26 cellular contexts compared by ENCODE assay signal in the genomic region with DNA sequence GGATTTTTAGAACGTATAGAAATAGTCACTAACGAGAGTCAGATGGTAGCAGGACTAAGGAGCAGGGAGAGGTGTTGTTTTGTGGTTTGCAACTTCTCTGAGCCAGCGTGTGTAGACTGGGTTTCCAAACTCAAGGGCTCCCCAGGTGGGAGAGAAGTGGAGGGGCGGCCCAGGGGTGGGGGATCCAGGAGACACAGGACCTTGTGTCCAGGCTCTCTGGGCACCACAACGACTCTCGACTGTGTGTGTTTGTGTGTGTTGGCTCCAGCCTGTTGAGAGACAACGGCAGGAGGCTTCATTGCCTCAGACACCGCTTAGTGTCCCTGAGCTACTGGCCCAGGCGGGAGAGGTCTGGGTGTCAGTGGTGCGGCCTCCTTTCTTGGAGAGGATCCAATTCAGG. TPM values are rescaled to one million over a fixed set of nuclear protein-coding genes. Genes with fewer than 3 reads are reported as not detected.
DNase-seq lines count a peak whose midpoint lies in the region; ATAC-seq and TF ChIP-seq lines count a peak whose summit lies in the region.
"Had no signal": no experiment of that assay in that cellular context is flagged by ENCODE, and none has a peak within 500 bp of the region (broad histone marks: within the 10 kb centered on the region; RNA-seq: fewer than 3 reads in every experiment).

No MANE protein-coding gene starts in this region.

- H3K4me2 ChIP-seq in neural progenitor cell: no peak overlapping the region
- H3K4me2 ChIP-seq: GM23338 had no signal

- no peak overlapping the region for H2AFZ ChIP-seq in neural progenitor cell (replicated peaks)
- H2AFZ ChIP-seq: GM23338 had no signal

- H3K36me3 ChIP-seq in neural progenitor cell (no peaks in the 10 kb centered on the region), upper lobe of right lung (no peaks in the 10 kb centered on the region)
- H3K36me3 ChIP-seq: SJSA1 had no signal

- no peak for ATAC-seq in upper lobe of right lung
- no peak for ATAC-seq in SK-N-SH treated with all-trans-retinoic acid at 6 μM for 48 hours
- no peak for ATAC-seq in GM19455 (IDR thresholded peaks at IDR 0.05; ENCODE audit: unreplicated experiment)
- ATAC-seq: GM23338, Right ventricle myocardium inferior had no signal

- peaks cover 91% of the 10 kb centered on the region for H3K4me1 Mint-ChIP-seq in dendritic cell treated with granulocyte-macrophage colony-stimulating factor and Interleukin-4, amounts not matched to agents 40 ng/mL and 50 ng/mL, for 4 days (ENCODE audit: low read depth)
- H3K4me1 Mint-ChIP-seq in neural progenitor cell: peaks cover 3% of the 10 kb centered on the region
- H3K4me1 Mint-ChIP-seq: CD8-positive, alpha-beta memory T cell; GM23338 had no signal

- no peaks in the 10 kb centered on the region for H3K9me3 Mint-ChIP-seq in dendritic cell treated with granulocyte-macrophage colony-stimulating factor and Interleukin-4, amounts not matched to agents 40 ng/mL and 50 ng/mL, for 4 days
- peaks cover 15% of the 10 kb centered on the region for H3K9me3 Mint-ChIP-seq in neural progenitor cell

- H3K9me3 ChIP-seq in neural progenitor cell (ENCODE audit: low read depth): no peaks in the 10 kb centered on the region
- H3K9me3 ChIP-seq in upper lobe of right lung: no peaks in the 10 kb centered on the region
- H3K9me3 ChIP-seq: SJSA1 had no signal

- DNase-seq in HL-60 (ENCODE audit: low read depth in 1 of 2, low spot score in 1 of 2) (no peak), neural progenitor cell (ENCODE audit: low spot score) (no peak), upper lobe of right lung (peak; percentile 48)
- DNase-seq in activated CD4-positive, CD25-positive, alpha-beta regulatory T cell (lab: John Stamatoyannopoulos, UW): no peak
- DNase-seq: ACHN; C1 segment of cervical spinal cord; Calu3; CD8-positive, alpha-beta memory T cell; DMS153; HCEC 1CT; KG1; NCI-H1105; NCI-H146; NCI-H2029; NCI-H2171; NCI-H345; NCI-H524 treated with DMSO at 0.1 percent for 48 hours; NCI-H82; OCI-M1 had no signal

- H3K4me1 ChIP-seq in neural progenitor cell: no peaks in the 10 kb centered on the region
- H3K4me1 ChIP-seq in upper lobe of right lung: peaks cover 12% of the 10 kb centered on the region
- H3K4me1 ChIP-seq: SJSA1 had no signal

- no peaks in the 10 kb centered on the region for H3K79me2 ChIP-seq in neural progenitor cell (ENCODE audit: low read depth)

- H4K20me1 ChIP-seq in neural progenitor cell (ENCODE audit: low read depth): no peaks in the 10 kb centered on the region

- H3K4me3 Mint-ChIP-seq in dendritic cell treated with granulocyte-macrophage colony-stimulating factor and Interleukin-4, amounts not matched to agents 40 ng/mL and 50 ng/mL, for 4 days: no peak overlapping the region
- H3K4me3 Mint-ChIP-seq in neural progenitor cell: peak overlapping the region; percentile 36
- H3K4me3 Mint-ChIP-seq: CD8-positive, alpha-beta memory T cell; GM23338 had no signal

- peak overlapping the region; percentile 24 for H3K27ac Mint-ChIP-seq in dendritic cell treated with granulocyte-macrophage colony-stimulating factor and Interleukin-4, amounts not matched to agents 40 ng/mL and 50 ng/mL, for 4 days
- H3K27ac Mint-ChIP-seq in neural progenitor cell: no peak overlapping the region
- H3K27ac Mint-ChIP-seq: CD8-positive, alpha-beta memory T cell; GM23338 had no signal

- H3K9ac ChIP-seq in neural progenitor cell: no peak overlapping the region

- H3K27me3 ChIP-seq in HL-60 (ENCODE audit: insufficient read depth, poor library complexity, severe bottlenecking): no peaks in the 10 kb centered on the region
- no peaks in the 10 kb centered on the region for H3K27me3 ChIP-seq in neural progenitor cell
- no peaks in the 10 kb centered on the region for H3K27me3 ChIP-seq in upper lobe of right lung
- H3K27me3 ChIP-seq: SJSA1 had no signal

- no peaks in the 10 kb centered on the region for H3F3A ChIP-seq in neural progenitor cell (ENCODE audit: low read depth)

- no peaks in the 10 kb centered on the region for H3K36me3 Mint-ChIP-seq in dendritic cell treated with granulocyte-macrophage colony-stimulating factor and Interleukin-4, amounts not matched to agents 40 ng/mL and 50 ng/mL, for 4 days (ENCODE audit: low read depth)
- H3K36me3 Mint-ChIP-seq in neural progenitor cell: no peaks in the 10 kb centered on the region
- H3K36me3 Mint-ChIP-seq: CD8-positive, alpha-beta memory T cell had no signal

- no peak for TF ChIP-seq CTCF in HL-60 (IDR thresholded peaks at IDR 0.05; ENCODE audit: insufficient read depth, low read length)
- no peak for TF ChIP-seq CTCF in neural progenitor cell (IDR thresholded peaks at IDR 0.05)
- TF ChIP-seq CTCF in upper lobe of right lung (IDR thresholded peaks at IDR 0.05): no peak

- H3K27me3 Mint-ChIP-seq in dendritic cell treated with granulocyte-macrophage colony-stimulating factor and Interleukin-4, amounts not matched to agents 40 ng/mL and 50 ng/mL, for 4 days: peaks cover 14% of the 10 kb centered on the region
- H3K27me3 Mint-ChIP-seq in neural progenitor cell (ENCODE audit: insufficient read depth, low read depth): peaks cover 5% of the 10 kb centered on the region

- H3K4me3 ChIP-seq in HL-60 (replicated peaks; ENCODE audit: insufficient read depth, low read length) (no peak overlapping the region), neural progenitor cell (no peak overlapping the region), upper lobe of right lung (no peak overlapping the region)
- H3K4me3 ChIP-seq: GM23338, SJSA1 had no signal

- intact Hi-C loops in dendritic cell treated with granulocyte-macrophage colony-stimulating factor and Interleukin-4, amounts not matched to agents 40 ng/mL and 50 ng/mL, for 4 days (cut with micrococcal nuclease): no loop called here
- intact Hi-C loops in upper lobe of right lung (cut with DNase I): no loop called here

- H3K27ac ChIP-seq in HL-60 (replicated peaks) (peak overlapping the region; percentile 77), neural progenitor cell (no peak overlapping the region), upper lobe of right lung (no peak overlapping the region)
- H3K27ac ChIP-seq: SJSA1 had no signal

TF ChIP-seq in SK-N-SH treated with all-trans-retinoic acid at 6 μM for 48 hours, 23 proteins besides CTCF, POLR2A, EP300 and RAD21 (continues in another document):
- TF ChIP-seq ZNF70 (CRISPR knock-in tag; IDR thresholded peaks at IDR 0.05) (no peak), ISL1 (CRISPR knock-in tag; IDR thresholded peaks at IDR 0.05) (no peak), OSR1 (CRISPR knock-in tag; IDR thresholded peaks at IDR 0.05) (no peak), PPARA (CRISPR knock-in tag; IDR thresholded peaks at IDR 0.05; ENCODE audit: borderline replicate concordance) (no peak), ZFP3 (CRISPR knock-in tag; IDR thresholded peaks at IDR 0.05) (no peak), TOX (CRISPR knock-in tag; IDR thresholded peaks at IDR 0.05; ENCODE audit: borderline replicate concordance) (no peak), CSDC2 (CRISPR knock-in tag; IDR thresholded peaks at IDR 0.05) (no peak), RARB (CRISPR knock-in tag; IDR thresholded peaks at IDR 0.05) (no peak), BACH2 (CRISPR knock-in tag; IDR thresholded peaks at IDR 0.05; ENCODE audit: borderline replicate concordance) (no peak), ZNF8 (CRISPR knock-in tag; IDR thresholded peaks at IDR 0.05) (no peak), ZNF565 (CRISPR knock-in tag; conservative IDR thresholded peaks at IDR 0.05; ENCODE audit: low read depth) (no peak), ZFP30 (CRISPR knock-in tag; IDR thresholded peaks at IDR 0.05) (no peak)
- TF ChIP-seq, protein P1, sequence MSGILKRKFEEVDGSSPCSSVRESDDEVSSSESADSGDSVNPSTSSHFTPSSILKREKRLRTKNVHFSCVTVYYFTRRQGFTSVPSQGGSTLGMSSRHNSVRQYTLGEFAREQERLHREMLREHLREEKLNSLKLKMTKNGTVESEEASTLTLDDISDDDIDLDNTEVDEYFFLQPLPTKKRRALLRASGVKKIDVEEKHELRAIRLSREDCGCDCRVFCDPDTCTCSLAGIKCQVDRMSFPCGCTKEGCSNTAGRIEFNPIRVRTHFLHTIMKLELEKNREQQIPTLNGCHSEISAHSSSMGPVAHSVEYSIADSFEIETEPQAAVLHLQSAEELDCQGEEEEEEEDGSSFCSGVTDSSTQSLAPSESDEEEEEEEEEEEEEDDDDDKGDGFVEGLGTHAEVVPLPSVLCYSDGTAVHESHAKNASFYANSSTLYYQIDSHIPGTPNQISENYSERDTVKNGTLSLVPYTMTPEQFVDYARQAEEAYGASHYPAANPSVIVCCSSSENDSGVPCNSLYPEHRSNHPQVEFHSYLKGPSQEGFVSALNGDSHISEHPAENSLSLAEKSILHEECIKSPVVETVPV (CRISPR knock-in tag; IDR thresholded peaks at IDR 0.05): no peak
- TF ChIP-seq, protein P2, sequence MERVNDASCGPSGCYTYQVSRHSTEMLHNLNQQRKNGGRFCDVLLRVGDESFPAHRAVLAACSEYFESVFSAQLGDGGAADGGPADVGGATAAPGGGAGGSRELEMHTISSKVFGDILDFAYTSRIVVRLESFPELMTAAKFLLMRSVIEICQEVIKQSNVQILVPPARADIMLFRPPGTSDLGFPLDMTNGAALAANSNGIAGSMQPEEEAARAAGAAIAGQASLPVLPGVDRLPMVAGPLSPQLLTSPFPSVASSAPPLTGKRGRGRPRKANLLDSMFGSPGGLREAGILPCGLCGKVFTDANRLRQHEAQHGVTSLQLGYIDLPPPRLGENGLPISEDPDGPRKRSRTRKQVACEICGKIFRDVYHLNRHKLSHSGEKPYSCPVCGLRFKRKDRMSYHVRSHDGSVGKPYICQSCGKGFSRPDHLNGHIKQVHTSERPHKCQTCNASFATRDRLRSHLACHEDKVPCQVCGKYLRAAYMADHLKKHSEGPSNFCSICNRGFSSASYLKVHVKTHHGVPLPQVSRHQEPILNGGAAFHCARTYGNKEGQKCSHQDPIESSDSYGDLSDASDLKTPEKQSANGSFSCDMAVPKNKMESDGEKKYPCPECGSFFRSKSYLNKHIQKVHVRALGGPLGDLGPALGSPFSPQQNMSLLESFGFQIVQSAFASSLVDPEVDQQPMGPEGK (CRISPR knock-in tag; IDR thresholded peaks at IDR 0.05; ENCODE audit: borderline replicate concordance): no peak
- TF ChIP-seq, protein P3, sequence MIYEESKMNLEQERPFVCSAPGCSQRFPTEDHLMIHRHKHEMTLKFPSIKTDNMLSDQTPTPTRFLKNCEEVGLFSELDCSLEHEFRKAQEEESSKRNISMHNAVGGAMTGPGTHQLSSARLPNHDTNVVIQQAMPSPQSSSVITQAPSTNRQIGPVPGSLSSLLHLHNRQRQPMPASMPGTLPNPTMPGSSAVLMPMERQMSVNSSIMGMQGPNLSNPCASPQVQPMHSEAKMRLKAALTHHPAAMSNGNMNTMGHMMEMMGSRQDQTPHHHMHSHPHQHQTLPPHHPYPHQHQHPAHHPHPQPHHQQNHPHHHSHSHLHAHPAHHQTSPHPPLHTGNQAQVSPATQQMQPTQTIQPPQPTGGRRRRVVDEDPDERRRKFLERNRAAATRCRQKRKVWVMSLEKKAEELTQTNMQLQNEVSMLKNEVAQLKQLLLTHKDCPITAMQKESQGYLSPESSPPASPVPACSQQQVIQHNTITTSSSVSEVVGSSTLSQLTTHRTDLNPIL (CRISPR knock-in tag; IDR thresholded peaks at IDR 0.05; ENCODE audit: low read depth): no peak

RNA-seq across cellular contexts. Expression of gene FCN1, which starts 0.9 kb away (rescaled TPM):
- not detected in 2 replicates for total RNA-seq in neural progenitor cell (ENCODE audit: low replicate concordance)
- total RNA-seq in upper lobe of right lung: 63.0 TPM
- total RNA-seq: Calu3, G401, GM23338, SJSA1 had no signal

RNA-seq across cellular contexts. Expression of gene FCN2, which starts 38.0 kb away (rescaled TPM):
- total RNA-seq in neural progenitor cell (ENCODE audit: low replicate concordance) (not detected in 2 replicates), upper lobe of right lung (not detected)
- total RNA-seq: Calu3; CD8-positive, alpha-beta memory T cell; G401; GM23338; Right ventricle myocardium inferior; SJSA1 had no signal

Comparison
In these comparisons a context has a peak if more than half of its experiments do, and no peak if none do; other contexts are left out.
1. RNA of gene FCN1, which starts 0.9 kb away (total RNA-seq): 63.0 TPM in upper lobe of right lung (single experiment); not detected in neural progenitor cell; every median in the first group is over 10 times any median in the second.